In the genomic region with DNA sequence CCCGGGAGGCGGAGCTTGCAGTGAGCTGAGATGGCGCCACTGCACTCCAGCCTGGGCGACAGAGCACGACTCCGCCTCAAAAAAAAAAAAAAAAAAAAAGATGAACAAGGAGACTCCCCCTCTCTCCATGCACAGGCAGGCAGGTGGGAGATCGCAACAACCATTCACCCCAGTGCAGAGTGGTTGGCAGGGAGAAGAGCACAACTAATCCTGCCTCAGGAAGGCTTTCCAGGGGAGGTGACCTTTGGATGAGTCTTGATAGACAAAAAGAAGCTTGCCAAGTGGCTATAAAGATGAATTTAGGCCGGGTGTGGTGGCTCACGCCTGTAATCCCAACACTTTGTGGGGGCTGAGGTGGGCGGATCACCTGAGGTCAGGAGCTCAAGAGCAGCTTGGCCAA, we compare ENCODE assay signal across 26 cellular contexts. TPM values are rescaled to one million over a fixed set of nuclear protein-coding genes. Genes with fewer than 3 reads are reported as not detected.
"Had no signal": no experiment of that assay in that cellular context is flagged by ENCODE, and none has a peak within 500 bp of the region (broad histone marks: within the 10 kb centered on the region; RNA-seq: fewer than 3 reads in every experiment).

No MANE protein-coding gene starts in this region.

- H3K4me1 ChIP-seq: testis, uterus had no signal

- H3K27ac ChIP-seq: stomach, suprapubic skin, testis, thoracic aorta, thyroid gland, tibial artery, tibial nerve, transverse colon, upper lobe of left lung, upper lobe of right lung, uterus, vagina had no signal

- H3K4me3 ChIP-seq: stomach, suprapubic skin, testis, thoracic aorta, thyroid gland, tibial artery, tibial nerve, transverse colon, upper lobe of left lung, upper lobe of right lung, uterus, vagina had no signal

- H3K36me3 ChIP-seq: stomach, suprapubic skin, thoracic aorta, thyroid gland, tibial artery, tibial nerve, transverse colon, upper lobe of left lung, upper lobe of right lung, uterus, vagina had no signal

- H3K27me3 ChIP-seq: testis, thyroid gland, uterus, vagina had no signal

- H3K9me3 ChIP-seq: stomach, suprapubic skin, testis, thoracic aorta, thyroid gland, tibial artery, tibial nerve, transverse colon, upper lobe of left lung, upper lobe of right lung, uterus, vagina had no signal

- DNase-seq: stimulated activated CD4-positive, alpha-beta T cell treated with anti-CD3 and anti-CD28 coated beads, Interleukin-2, amount 100 ng/mL, for 48 hours; stimulated activated CD4-positive, alpha-beta T cell treated with anti-CD3 and anti-CD28 coated beads, Interleukin-4, amount 100 ng/mL, for 1 hour; stimulated activated CD4-positive, alpha-beta T cell treated with anti-CD3 and anti-CD28 coated beads, Interleukin-4, amount 100 ng/mL, for 24 hours; stimulated activated CD4-positive, alpha-beta T cell treated with anti-CD3 and anti-CD28 coated beads, Interleukin-4, amount 100 ng/mL, for 4 hours; stimulated activated CD8-positive, alpha-beta memory T cell treated with anti-CD3 and anti-CD28 coated beads, Interleukin-4, amount 100 ng/mL, for 48 hours; stimulated activated naive B cell treated with anti-CD40 and anti-IgM and Interleukin-4, amounts not matched to agents 10 μg/mL and 1 μg/mL and 100 μg/mL, for 72 hours; stimulated activated naive CD4-positive, alpha-beta T cell; stimulated activated naive CD4-positive, alpha-beta T cell treated with Interleukin-2 at 50 U/mL for 16 hours; stimulated activated naive CD8-positive, alpha-beta T cell treated with anti-CD3 and anti-CD28 coated beads, Interleukin-15, amount 100 ng/mL, for 72 hours; stimulated activated naive CD8-positive, alpha-beta T cell treated with anti-CD3 and anti-CD28 coated beads, Interleukin-15, Interleukin-2, amounts not matched to agents 100 U/mL and 50 U/mL, for 24 hours; stomach; substantia nigra; testis; thyroid gland; tibial artery; transverse colon; trophoblast cell; upper lobe of right lung; uterus had no signal

- ATAC-seq: stimulated activated effector memory CD8-positive, alpha-beta T cell treated with anti-CD3 and anti-CD28 coated beads, Interleukin-12 subunit alpha, Interleukin-12 subunit beta, amount 100 ng/mL, for 72 hours; stimulated activated memory B cell treated with anti-CD40 and anti-IgM and Interleukin-4, amounts not matched to agents 10 μg/mL and 1 μg/mL and 100 μg/mL, for 72 hours; stimulated activated naive B cell treated with anti-CD40 and anti-IgM and Interleukin-4, amounts not matched to agents 10 μg/mL and 1 μg/mL and 100 μg/mL, for 72 hours; stimulated activated naive CD8-positive, alpha-beta T cell treated with anti-CD3 and anti-CD28 coated beads, Interleukin-15, amount 100 ng/mL, for 72 hours; stimulated activated naive CD8-positive, alpha-beta T cell treated with anti-CD3 and anti-CD28 coated beads, Interleukin-15, Interleukin-2, amounts not matched to agents 100 U/mL and 50 U/mL, for 24 hours; upper lobe of right lung had no signal

RNA-seq across cellular contexts. Expression of a gene that starts 30.0 kb away (rescaled TPM):
- total RNA-seq: suprapubic skin, upper lobe of right lung had no signal
